ENCODE assay signal across 18 cellular contexts in the genomic region with DNA sequence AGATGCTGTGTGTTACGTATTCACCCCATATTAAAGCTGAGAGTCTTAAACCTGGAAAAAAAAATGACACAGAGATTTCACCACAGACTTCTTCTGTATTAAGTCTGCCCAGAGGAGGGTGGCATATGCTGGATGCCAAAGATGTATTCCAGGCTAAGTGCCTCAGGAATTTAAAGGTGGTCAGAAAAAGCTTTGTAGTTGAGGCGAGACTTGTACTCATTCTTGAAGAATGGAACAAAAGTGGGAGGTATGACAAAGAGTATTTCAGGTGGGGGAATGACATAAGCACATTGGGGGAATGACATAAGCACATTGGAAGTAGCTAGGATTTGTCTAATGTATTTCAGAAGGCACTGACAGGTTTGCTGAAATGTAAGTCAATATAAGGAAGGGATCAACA.
DNase-seq lines count a peak whose midpoint lies in the region; ATAC-seq and TF ChIP-seq lines count a peak whose summit lies in the region.
"Had no signal": no experiment of that assay in that cellular context is flagged by ENCODE, and none has a peak within 500 bp of the region (broad histone marks: within the 10 kb centered on the region; RNA-seq: fewer than 3 reads in every experiment).

No MANE protein-coding gene starts in this region.

- H3K79me2 ChIP-seq in SK-N-SH (ENCODE audit: insufficient read depth): no peaks in the 10 kb centered on the region
- H3K79me2 ChIP-seq: parathyroid adenoma had no signal

- H2AFZ ChIP-seq in SK-N-SH (ENCODE audit: low read depth): no peak overlapping the region
- H2AFZ ChIP-seq: parathyroid adenoma had no signal

- H3F3A ChIP-seq in SK-N-SH (replicated peaks; ENCODE audit: insufficient read depth): no peaks in the 10 kb centered on the region

- H3K9me3 ChIP-seq in SK-N-SH: no peaks in the 10 kb centered on the region
- H3K9me3 ChIP-seq in CD8-positive, alpha-beta memory T cell (ENCODE audit: low read length): no peaks in the 10 kb centered on the region
- H3K9me3 ChIP-seq: gastroesophageal sphincter had no signal

- H4K20me1 ChIP-seq in SK-N-SH (ENCODE audit: insufficient read depth): no peaks in the 10 kb centered on the region
- H4K20me1 ChIP-seq: BLaER1 treated with 17β-estradiol and CSF1 and Interleukin-3, amounts not matched to agents 10 nM and 100 nM had no signal

- TF ChIP-seq CTCF in SK-N-SH (IDR thresholded peaks at IDR 0.05) (no peak), dorsolateral prefrontal cortex (IDR thresholded peaks at IDR 0.05 in 54 of 56, conservative IDR thresholded peaks at IDR 0.05 in 2 of 56; ENCODE audit: low read depth in 1 of 56, partially characterized antibody in 56 of 56) (no peak)

- no peaks in the 10 kb centered on the region for H3K36me3 ChIP-seq in SK-N-SH (replicated peaks in 1 of 2; ENCODE audit: control insufficient read depth in 1 of 2, insufficient read depth in 2 of 2, low read length in 1 of 2)
- H3K36me3 ChIP-seq in CD8-positive, alpha-beta memory T cell (ENCODE audit: insufficient read depth, low read length): no peaks in the 10 kb centered on the region
- H3K36me3 ChIP-seq: gastroesophageal sphincter had no signal

- WGBS in SK-N-SH (ENCODE audit: low lambda C conversion rate): 81% methylated on average over 2 of the region's 2 CpGs

- H3K9me2 ChIP-seq in SK-N-SH: no peaks in the 10 kb centered on the region

- DNase-seq in SK-N-SH (no peak), kidney tubule cell (ENCODE audit: low spot score) (peak; percentile 98), NCI-H526 treated with DMSO at 0.1 percent for 48 hours (lab: John Stamatoyannopoulos, UW) (no peak), dorsolateral prefrontal cortex (no peak), D341Med (ENCODE audit: low spot score) (no peak)
- DNase-seq in CD8-positive, alpha-beta memory T cell: no peak
- DNase-seq in activated CD8-positive, alpha-beta T cell treated with anti-CD3 and anti-CD28 coated beads, Interleukin-2, amount 10 ng/mL, durations not matched to agents 7 days and 5 days: no peak
- DNase-seq: amygdala, EL, naive B cell, NCI-H1092 treated with DMSO at 0.1 percent for 48 hours had no signal

- H3K4me3 ChIP-seq in SK-N-SH (ENCODE audit: low read depth in 2 of 2, low read length in 1 of 2) (no peak overlapping the region), dorsolateral prefrontal cortex (no peak overlapping the region)
- no peak overlapping the region for H3K4me3 ChIP-seq in CD8-positive, alpha-beta memory T cell (ENCODE audit: low read length)
- H3K4me3 ChIP-seq: BLaER1 treated with 17β-estradiol and CSF1 and Interleukin-3, amounts not matched to agents 10 nM and 100 nM; coronary artery; gastroesophageal sphincter had no signal

- H3K4me1 Mint-ChIP-seq in CD8-positive, alpha-beta memory T cell: peaks cover 33 to 42% (median 35%) of the 10 kb centered on the region in 3 donors
- H3K4me1 Mint-ChIP-seq in activated CD8-positive, alpha-beta T cell treated with anti-CD3 and anti-CD28 coated beads, Interleukin-2, amount 10 ng/mL, durations not matched to agents 7 days and 5 days (ENCODE audit: low read depth): peaks cover 34% of the 10 kb centered on the region

- H3K36me3 Mint-ChIP-seq in CD8-positive, alpha-beta memory T cell: peaks cover 6 to 13% (median 9%) of the 10 kb centered on the region in 3 donors
- peaks cover 43% of the 10 kb centered on the region for H3K36me3 Mint-ChIP-seq in activated CD8-positive, alpha-beta T cell treated with anti-CD3 and anti-CD28 coated beads, Interleukin-2, amount 10 ng/mL, durations not matched to agents 7 days and 5 days (ENCODE audit: low read depth)

- TF ChIP-seq EP300 in SK-N-SH (IDR thresholded peaks at IDR 0.05; ENCODE audit: borderline replicate concordance in 1 of 2, low read depth in 1 of 2, low read length in 1 of 2): no peak

- no peak overlapping the region for H3K4me3 Mint-ChIP-seq in CD8-positive, alpha-beta memory T cell
- peak overlapping the region; percentile 6 for H3K4me3 Mint-ChIP-seq in activated CD8-positive, alpha-beta T cell treated with anti-CD3 and anti-CD28 coated beads, Interleukin-2, amount 10 ng/mL, durations not matched to agents 7 days and 5 days
- H3K4me3 Mint-ChIP-seq: naive B cell had no signal

- H3K27ac ChIP-seq in SK-N-SH (ENCODE audit: low read depth in 2 of 2, low read length in 1 of 2): no peak overlapping the region
- H3K27ac ChIP-seq in CD8-positive, alpha-beta memory T cell (ENCODE audit: low read depth, low read length): no peak overlapping the region
- H3K27ac ChIP-seq in dorsolateral prefrontal cortex: no peak overlapping the region
- H3K27ac ChIP-seq: 22Rv1; BLaER1 treated with 17β-estradiol and CSF1 and Interleukin-3, amounts not matched to agents 10 nM and 100 nM; coronary artery; gastroesophageal sphincter had no signal

- peaks cover 2 to 9% of the 10 kb centered on the region in 2 experiments; a peak in 3 of 4 replicates for H3K4me1 ChIP-seq in SK-N-SH (ENCODE audit: control insufficient read depth in 1 of 2, insufficient read depth in 2 of 2, low read depth in 1 of 2, low read length in 1 of 2)
- H3K4me1 ChIP-seq in CD8-positive, alpha-beta memory T cell (ENCODE audit: insufficient read depth, low read length): peaks cover 18% of the 10 kb centered on the region

- CTCF ChIA-PET in SK-N-SH (lab: Yijun Ruan, JAX): interaction anchor here (0.6 to 1.3 kb wide), 2 partner anchors 26 to 235 kb away, joined by 3 read pairs; no protein-coding TSS in a partner anchor
- CTCF ChIA-PET in CD8-positive, alpha-beta memory T cell (lab: Charles Lee): no interaction called here
- CTCF ChIA-PET in activated CD8-positive, alpha-beta T cell treated with anti-CD3 and anti-CD28 coated beads, Interleukin-2, amount 10 ng/mL, durations not matched to agents 7 days and 5 days (lab: Charles Lee): interaction anchor here (1.3 to 1.6 kb wide), 3 partner anchors 12 to 27 kb away, joined by 4 to 6 read pairs (median 5); no protein-coding TSS in a partner anchor

- POLR2A ChIA-PET in SK-N-SH (lab: Yijun Ruan, JAX): no interaction called here
- POLR2A ChIA-PET in CD8-positive, alpha-beta memory T cell (lab: Charles Lee): no interaction called here
- POLR2A ChIA-PET in activated CD8-positive, alpha-beta T cell treated with anti-CD3 and anti-CD28 coated beads, Interleukin-2, amount 10 ng/mL, durations not matched to agents 7 days and 5 days (lab: Charles Lee): interaction anchor here (0.5 kb wide), 1 partner anchor 195 kb away, joined by 3 read pairs; no protein-coding TSS in a partner anchor

- peak overlapping the region in 5 of 8 donors; percentile 5 to 59 (median 25) for H3K27ac Mint-ChIP-seq in CD8-positive, alpha-beta memory T cell
- peak overlapping the region; percentile 78 for H3K27ac Mint-ChIP-seq in activated CD8-positive, alpha-beta T cell treated with anti-CD3 and anti-CD28 coated beads, Interleukin-2, amount 10 ng/mL, durations not matched to agents 7 days and 5 days
- H3K27ac Mint-ChIP-seq: naive B cell had no signal

- no peak for ATAC-seq in SK-N-SH treated with all-trans-retinoic acid at 6 μM for 48 hours
- ATAC-seq in activated CD8-positive, alpha-beta T cell treated with anti-CD3 and anti-CD28 coated beads, Interleukin-2, amount 10 ng/mL, durations not matched to agents 7 days and 5 days: no peak
- ATAC-seq: gastroesophageal sphincter, HepG2 had no signal

- no peak for TF ChIP-seq RAD21 in SK-N-SH (IDR thresholded peaks at IDR 0.05; ENCODE audit: low read length)

- H3K4me2 ChIP-seq in SK-N-SH: no peak overlapping the region
- H3K4me2 ChIP-seq: BLaER1 treated with 17β-estradiol and CSF1 and Interleukin-3, amounts not matched to agents 10 nM and 100 nM had no signal

- H3K27me3 ChIP-seq in SK-N-SH (ENCODE audit: insufficient read depth) (no peaks in the 10 kb centered on the region), dorsolateral prefrontal cortex (no peaks in the 10 kb centered on the region)
- H3K27me3 ChIP-seq in CD8-positive, alpha-beta memory T cell (ENCODE audit: insufficient read depth, low read length, poor library complexity, severe bottlenecking): no peaks in the 10 kb centered on the region
- H3K27me3 ChIP-seq: BLaER1 treated with 17β-estradiol and CSF1 and Interleukin-3, amounts not matched to agents 10 nM and 100 nM; gastroesophageal sphincter had no signal

- no peaks in the 10 kb centered on the region for H3K9me3 Mint-ChIP-seq in CD8-positive, alpha-beta memory T cell
- no peaks in the 10 kb centered on the region for H3K9me3 Mint-ChIP-seq in activated CD8-positive, alpha-beta T cell treated with anti-CD3 and anti-CD28 coated beads, Interleukin-2, amount 10 ng/mL, durations not matched to agents 7 days and 5 days (ENCODE audit: insufficient read depth)

- H3K27me3 Mint-ChIP-seq in CD8-positive, alpha-beta memory T cell: no peaks in the 10 kb centered on the region
- H3K27me3 Mint-ChIP-seq in activated CD8-positive, alpha-beta T cell treated with anti-CD3 and anti-CD28 coated beads, Interleukin-2, amount 10 ng/mL, durations not matched to agents 7 days and 5 days (ENCODE audit: low read depth): no peaks in the 10 kb centered on the region
- H3K27me3 Mint-ChIP-seq: naive B cell had no signal

- intact Hi-C loops in dorsolateral prefrontal cortex (cut with DNase I): no loop called here

- no peak overlapping the region for H3K9ac ChIP-seq in SK-N-SH
- H3K9ac ChIP-seq: BLaER1 treated with 17β-estradiol and CSF1 and Interleukin-3, amounts not matched to agents 10 nM and 100 nM; parathyroid adenoma had no signal

TF ChIP-seq in SK-N-SH, 30 proteins besides CTCF, POLR2A, EP300 and RAD21:
- peak; percentile 16; the same call in 1 of the 2 replicates for TF ChIP-seq FOSL2 (IDR thresholded peaks at IDR 0.05; ENCODE audit: borderline replicate concordance, low read depth)
- TF ChIP-seq FOXM1 (IDR thresholded peaks at IDR 0.05; ENCODE audit: low read depth): no peak
- TF ChIP-seq, protein P1, sequence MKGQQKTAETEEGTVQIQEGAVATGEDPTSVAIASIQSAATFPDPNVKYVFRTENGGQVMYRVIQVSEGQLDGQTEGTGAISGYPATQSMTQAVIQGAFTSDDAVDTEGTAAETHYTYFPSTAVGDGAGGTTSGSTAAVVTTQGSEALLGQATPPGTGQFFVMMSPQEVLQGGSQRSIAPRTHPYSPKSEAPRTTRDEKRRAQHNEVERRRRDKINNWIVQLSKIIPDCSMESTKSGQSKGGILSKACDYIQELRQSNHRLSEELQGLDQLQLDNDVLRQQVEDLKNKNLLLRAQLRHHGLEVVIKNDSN (IDR thresholded peaks at IDR 0.05; ENCODE audit: borderline replicate concordance, low read depth): no peak

TF ChIP-seq in SK-N-SH treated with all-trans-retinoic acid at 6 μM for 48 hours, 23 proteins besides CTCF, POLR2A, EP300 and RAD21 (continues in another document):
- no peak for TF ChIP-seq RARB (CRISPR knock-in tag; IDR thresholded peaks at IDR 0.05)
- TF ChIP-seq CREB5 (CRISPR knock-in tag; IDR thresholded peaks at IDR 0.05; ENCODE audit: low read depth): no peak
